ENCODE assay signal across 8 cellular contexts in the genomic region with DNA sequence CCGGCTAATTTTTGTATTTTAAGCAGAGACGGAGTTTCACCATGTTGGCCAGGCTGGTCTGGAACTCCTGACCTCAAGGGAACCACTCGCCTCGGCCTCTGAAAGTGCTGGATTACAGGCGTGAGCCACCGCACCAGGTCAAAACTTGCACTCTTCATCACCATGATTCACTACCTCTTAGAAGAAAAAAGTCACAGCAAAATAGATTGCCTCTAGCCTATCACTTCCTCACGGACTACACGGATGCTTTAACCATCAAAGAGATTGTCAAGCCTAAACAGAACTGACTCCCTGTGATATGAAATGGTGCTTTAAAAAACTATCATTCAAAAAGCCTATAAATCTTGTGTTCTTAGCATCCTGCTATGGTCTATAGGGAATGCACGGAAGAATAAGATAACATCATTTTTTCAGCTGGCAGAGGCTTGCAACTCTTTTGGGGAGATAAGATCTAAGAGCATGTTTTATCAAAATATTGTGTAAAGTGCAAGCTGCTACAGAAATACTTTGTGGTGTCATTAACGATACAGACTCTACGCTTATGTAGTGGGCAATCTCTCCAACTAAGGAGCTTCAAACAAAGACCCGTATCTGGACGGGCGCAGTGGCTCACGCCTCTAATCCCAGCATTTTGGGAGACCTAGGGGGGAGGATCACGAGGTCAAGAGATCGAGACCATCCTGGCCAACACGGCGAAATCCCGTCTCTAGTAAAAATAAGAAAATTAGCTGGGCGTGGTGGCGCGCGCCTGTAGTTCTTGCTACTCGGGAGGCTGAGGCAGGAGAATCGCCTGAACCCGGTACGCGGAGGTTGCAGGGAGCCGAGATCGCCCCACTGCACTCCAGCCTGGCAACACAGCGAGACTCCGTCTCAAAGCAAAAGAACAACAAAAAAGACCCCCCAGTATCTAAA. TPM values are rescaled to one million over a fixed set of nuclear protein-coding genes. Genes with fewer than 3 reads are reported as not detected.
DNase-seq lines count a peak whose midpoint lies in the region; ATAC-seq and TF ChIP-seq lines count a peak whose summit lies in the region.

No MANE protein-coding gene starts in this region.

- no peak for TF ChIP-seq POLR2A in tibial nerve (IDR thresholded peaks at IDR 0.05)

- H3K36me3 ChIP-seq in cardiac muscle cell (no peaks in the 10 kb centered on the region), left lung (peaks cover 0 to 18% of the 10 kb centered on the region in 2 donors), tibial nerve (peaks cover 0 to 28% (median 2%) of the 10 kb centered on the region in 3 donors)

- no peaks in the 10 kb centered on the region for H3K9me3 Mint-ChIP-seq in activated naive CD8-positive, alpha-beta T cell treated with anti-CD3 and anti-CD28 coated beads, Interleukin-2, amount 10 ng/mL, durations not matched to agents 7 days and 5 days

- H3K4me3 ChIP-seq in cardiac muscle cell (peak overlapping the region; percentile 78), left lung (peak overlapping the region; percentile 94 to 96), tibial nerve (peak overlapping the region; percentile 54 to 96 (median 84))

- peak overlapping the region; percentile 96 for H3K27ac Mint-ChIP-seq in activated naive CD8-positive, alpha-beta T cell treated with anti-CD3 and anti-CD28 coated beads, Interleukin-2, amount 10 ng/mL, durations not matched to agents 7 days and 5 days

- H3K9me3 ChIP-seq in cardiac muscle cell (ENCODE audit: low read depth) (no peaks in the 10 kb centered on the region), left lung (no peaks in the 10 kb centered on the region), tibial nerve (no peaks in the 10 kb centered on the region)

- H3K4me3 Mint-ChIP-seq in activated naive CD8-positive, alpha-beta T cell treated with anti-CD3 and anti-CD28 coated beads, Interleukin-2, amount 10 ng/mL, durations not matched to agents 7 days and 5 days: peak overlapping the region; percentile 98

- intact Hi-C loops in left cardiac atrium (cut with DNase I): loop anchor here in 1 of 2 donors (5.0 to 10.0 kb wide), 3 partner anchors 37 to 130 kb away; no protein-coding TSS in a partner anchor
- intact Hi-C loops in left lung (cut with DNase I): no loop called here
- intact Hi-C loops in posterior vena cava (cut with DNase I): loop anchor here in 1 of 2 donors (10.0 kb wide), 1 partner anchor 130 kb away; no protein-coding TSS in a partner anchor

- no peak for TF ChIP-seq EP300 in tibial nerve (IDR thresholded peaks at IDR 0.05)

- H3K4me1 Mint-ChIP-seq in activated naive CD8-positive, alpha-beta T cell treated with anti-CD3 and anti-CD28 coated beads, Interleukin-2, amount 10 ng/mL, durations not matched to agents 7 days and 5 days: peaks cover 29% of the 10 kb centered on the region

- H3K4me1 ChIP-seq in cardiac muscle cell (ENCODE audit: low read depth): peaks cover 3% of the 10 kb centered on the region
- H3K4me1 ChIP-seq in left lung: peaks cover 12 to 53% of the 10 kb centered on the region in 2 donors
- H3K4me1 ChIP-seq in tibial nerve: peaks cover 3 to 37% (median 27%) of the 10 kb centered on the region in 4 donors

- H3K27me3 Mint-ChIP-seq in activated naive CD8-positive, alpha-beta T cell treated with anti-CD3 and anti-CD28 coated beads, Interleukin-2, amount 10 ng/mL, durations not matched to agents 7 days and 5 days: no peaks in the 10 kb centered on the region

- POLR2A ChIA-PET in activated naive CD8-positive, alpha-beta T cell treated with anti-CD3 and anti-CD28 coated beads, Interleukin-2, amount 10 ng/mL, durations not matched to agents 7 days and 5 days (lab: Charles Lee): interaction anchor here (0.9 to 3.2 kb wide), 3 partner anchors 38 to 159 kb away, joined by 3 to 19 read pairs (median 3); partner anchors contain the start of gene SMYD3

- no peak for TF ChIP-seq CTCF in cardiac muscle cell (IDR thresholded peaks at IDR 0.05; ENCODE audit: low read depth, low read length)
- TF ChIP-seq CTCF in left lung (IDR thresholded peaks at IDR 0.05): no peak
- no peak for TF ChIP-seq CTCF in tibial nerve (IDR thresholded peaks at IDR 0.05)

- ATAC-seq in left cardiac atrium (no peak), left lung (no peak), HG03439 (IDR thresholded peaks at IDR 0.05; ENCODE audit: unreplicated experiment) (no peak)
- no peak for ATAC-seq in activated naive CD8-positive, alpha-beta T cell treated with anti-CD3 and anti-CD28 coated beads, Interleukin-2, amount 10 ng/mL, durations not matched to agents 7 days and 5 days (ENCODE audit: low read depth)

- H3K36me3 Mint-ChIP-seq in activated naive CD8-positive, alpha-beta T cell treated with anti-CD3 and anti-CD28 coated beads, Interleukin-2, amount 10 ng/mL, durations not matched to agents 7 days and 5 days: peaks cover 6% of the 10 kb centered on the region

- peak overlapping the region; percentile 85 for H3K27ac ChIP-seq in cardiac muscle cell
- H3K27ac ChIP-seq in left lung: peak overlapping the region; percentile 97 to 98
- H3K27ac ChIP-seq in tibial nerve: peak overlapping the region; percentile 76 to 95 (median 85)

- DNase-seq in cardiac muscle cell (ENCODE audit: low read depth in 1 of 2, low spot score in 1 of 2) (no peak), left cardiac atrium (no peak), left lung (no peak), tibial nerve (ENCODE audit: low spot score in 2 of 2) (no peak), posterior vena cava (ENCODE audit: low spot score) (no peak), iPS-NIHi7 (ENCODE audit: extremely low spot score) (no peak)
- no peak for DNase-seq in activated naive CD8-positive, alpha-beta T cell treated with anti-CD3 and anti-CD28 coated beads, Interleukin-2, amount 10 ng/mL, durations not matched to agents 7 days and 5 days

- no peaks in the 10 kb centered on the region for H3K27me3 ChIP-seq in cardiac muscle cell
- no peaks in the 10 kb centered on the region for H3K27me3 ChIP-seq in left lung
- no peaks in the 10 kb centered on the region for H3K27me3 ChIP-seq in tibial nerve

- WGBS in tibial nerve, 2 donors: 36 to 40% methylated on average over 33 of the region's 33 CpGs

RNA-seq across cellular contexts. Expression of gene TFB2M, which starts 1.0 kb away (rescaled TPM):
- total RNA-seq in cardiac muscle cell (5.7 and 7.3 TPM in 2 replicates), left cardiac atrium (10 to 100 TPM; 10.7 to 12.9 TPM), left lung (1 to 10 TPM; 8.8 to 9.3 TPM), tibial nerve (1 to 10 TPM; 4.2 to 8.8 (median 7.6) TPM), posterior vena cava (1 to 10 TPM; 6.9 to 7.3 TPM)
- 9.4 and 12.0 TPM in 2 replicates for polyA plus RNA-seq in cardiac muscle cell
- total RNA-seq in activated naive CD8-positive, alpha-beta T cell treated with anti-CD3 and anti-CD28 coated beads, Interleukin-2, amount 10 ng/mL, durations not matched to agents 7 days and 5 days: 10 to 100 TPM in 1 of 2 experiments, 1 to 10 TPM in 1; 9.8 to 10.9 TPM

RNA-seq across cellular contexts. Expression of gene CNST, which starts 1.2 kb away (rescaled TPM):
- total RNA-seq in cardiac muscle cell: 14.1 and 17.9 TPM in 2 replicates
- polyA plus RNA-seq in cardiac muscle cell: 13.1 and 14.9 TPM in 2 replicates
- 10 to 100 TPM; 17.0 to 18.3 TPM for total RNA-seq in left cardiac atrium
- 10 to 100 TPM; 36.1 to 36.5 TPM for total RNA-seq in activated naive CD8-positive, alpha-beta T cell treated with anti-CD3 and anti-CD28 coated beads, Interleukin-2, amount 10 ng/mL, durations not matched to agents 7 days and 5 days
- total RNA-seq in left lung: 10 to 100 TPM; 20.3 to 24.0 TPM
- 10 to 100 TPM; 16.5 to 20.3 (median 17.9) TPM for total RNA-seq in tibial nerve
- 10 to 100 TPM; 27.9 to 29.8 TPM for total RNA-seq in posterior vena cava

RNA-seq across cellular contexts. Expression of gene SMYD3, which starts 58.0 kb away (rescaled TPM):
- total RNA-seq in cardiac muscle cell (47.2 and 48.0 TPM in 2 replicates), left cardiac atrium (10 to 100 TPM in 1 of 2 donors, 1 to 10 TPM in 1; 6.5 to 11.9 TPM), left lung (10 to 100 TPM; 29.9 to 35.1 TPM), tibial nerve (10 to 100 TPM; 22.2 to 30.3 (median 27.0) TPM), posterior vena cava (10 to 100 TPM; 16.7 to 18.2 TPM)
- 50.8 and 69.5 TPM in 2 replicates for polyA plus RNA-seq in cardiac muscle cell
- 10 to 100 TPM; 22.6 to 27.0 TPM for total RNA-seq in activated naive CD8-positive, alpha-beta T cell treated with anti-CD3 and anti-CD28 coated beads, Interleukin-2, amount 10 ng/mL, durations not matched to agents 7 days and 5 days
